Comparison of ENCODE assay signal across 15 cellular contexts in the genomic region with DNA sequence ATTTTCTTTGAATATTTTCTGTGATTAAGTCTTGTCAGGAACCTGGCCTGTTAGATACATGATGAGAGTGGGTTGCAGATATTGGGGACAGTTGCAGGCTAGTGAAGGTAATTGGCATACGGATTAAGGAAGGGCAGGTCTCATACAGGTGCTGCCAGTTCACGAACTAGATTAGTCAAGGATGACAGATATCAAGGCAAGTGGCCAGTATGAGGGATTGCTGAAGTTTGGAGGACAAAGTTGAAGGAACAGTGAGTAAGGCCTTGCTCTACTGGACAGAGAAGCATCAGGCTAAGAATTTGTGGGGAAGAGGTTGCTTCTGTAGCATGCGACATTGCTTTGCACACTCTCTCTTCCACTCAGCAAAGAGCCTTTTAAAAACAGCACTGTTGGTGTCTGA. TPM values are rescaled to one million over a fixed set of nuclear protein-coding genes. Genes with fewer than 3 reads are reported as not detected.
A peak's percentile ranks its signal among the peaks of the same experiment; 100 is the strongest.
DNase-seq lines count a peak whose midpoint lies in the region; ATAC-seq and TF ChIP-seq lines count a peak whose summit lies in the region.
"Had no signal": no experiment of that assay in that cellular context is flagged by ENCODE, and none has a peak within 500 bp of the region (broad histone marks: within the 10 kb centered on the region; RNA-seq: fewer than 3 reads in every experiment).

No MANE protein-coding gene starts in this region.

- POLR2A ChIA-PET in PC-3 (lab: Charles Lee; ENCODE audit: unreplicated experiment): no interaction called here

- no peak overlapping the region for H3K18ac ChIP-seq in mesenchymal stem cell (ENCODE audit: low read depth in 1 of 2, low read length in 2 of 2)

- TF ChIP-seq POLR2A in erythroblast (IDR thresholded peaks at IDR 0.05; ENCODE audit: low read length): no peak

- H3K36me3 ChIP-seq in PC-3 (ENCODE audit: low read depth, low read length): no peaks in the 10 kb centered on the region
- H3K36me3 ChIP-seq in WERI-Rb-1: no peaks in the 10 kb centered on the region
- H3K36me3 ChIP-seq in mesenchymal stem cell (ENCODE audit: control insufficient read depth in 1 of 2, insufficient read depth in 2 of 2, low read depth in 1 of 2, low read length in 2 of 2): no peaks in the 10 kb centered on the region

- H3K79me2 ChIP-seq in PC-3 (ENCODE audit: low read length): no peaks in the 10 kb centered on the region

- no peak overlapping the region for H4K8ac ChIP-seq in mesenchymal stem cell (ENCODE audit: low read length)

- intact Hi-C loops in PC-3 (cut with micrococcal nuclease): no loop called here

- H3K14ac ChIP-seq in mesenchymal stem cell (ENCODE audit: low read length in 2 of 2): no peak overlapping the region

- no peak overlapping the region for H3K4me2 ChIP-seq in PC-3 (ENCODE audit: low read length)
- H3K4me2 ChIP-seq in mesenchymal stem cell (ENCODE audit: low read length, poor library complexity, severe bottlenecking): no peak overlapping the region

- H4K20me1 ChIP-seq in PC-3 (ENCODE audit: low read length): no peaks in the 10 kb centered on the region

- no peaks in the 10 kb centered on the region for H3K9me2 ChIP-seq in PC-3 (replicated peaks; ENCODE audit: low read length)

- H3K27me3 ChIP-seq in PC-3 (ENCODE audit: low read length) (no peaks in the 10 kb centered on the region), WERI-Rb-1 (ENCODE audit: insufficient read depth, low read depth, severe bottlenecking) (no peaks in the 10 kb centered on the region), mesenchymal stem cell (ENCODE audit: control insufficient read depth in 1 of 2, insufficient read depth in 1 of 2, low read length in 2 of 2) (peaks cover 0 to 4% of the 10 kb centered on the region in 2 experiments)

- H3K9me3 ChIP-seq in PC-3 (ENCODE audit: low read length) (no peaks in the 10 kb centered on the region), WERI-Rb-1 (ENCODE audit: severe bottlenecking) (peaks cover 4% of the 10 kb centered on the region), mesenchymal stem cell (ENCODE audit: control insufficient read depth, low read length) (no peaks in the 10 kb centered on the region)

- no peak overlapping the region for H2AFZ ChIP-seq in PC-3 (ENCODE audit: low read length)
- no peak overlapping the region for H2AFZ ChIP-seq in mesenchymal stem cell (ENCODE audit: low read depth, low read length)
- H2AFZ ChIP-seq: GM23248 had no signal

- no peak overlapping the region for H2BK15ac ChIP-seq in mesenchymal stem cell (ENCODE audit: low read depth, poor library complexity, severe bottlenecking)

- WGBS in mesenchymal stem cell: 80% methylated on average over 2 of the region's 3 CpGs

- no peak overlapping the region for H2BK5ac ChIP-seq in mesenchymal stem cell (ENCODE audit: low read depth, low read length, poor library complexity, severe bottlenecking)

- no peak overlapping the region for H2AK5ac ChIP-seq in mesenchymal stem cell (ENCODE audit: low read length, severe bottlenecking)

- peak; percentile 64 for ATAC-seq in PC-3

- peak; percentile 58 for DNase-seq in PC-3
- DNase-seq in WERI-Rb-1: peak; percentile 44
- DNase-seq in erythroblast (lab: John Stamatoyannopoulos, UW): peak; percentile 24 to 26
- DNase-seq in dedifferentiated amniotic fluid mesenchymal stem cell (ENCODE audit: extremely low spot score): no peak
- DNase-seq in NCI-H2196 treated with DMSO at 0.1 percent for 48 hours (lab: John Stamatoyannopoulos, UW; ENCODE audit: unreplicated experiment): no peak
- DNase-seq in mesenchymal stem cell: no peak
- DNase-seq: C1 segment of cervical spinal cord; Calu3; CD4-positive, alpha-beta memory T cell; COR-L47; DMS153; DND-41; GM23248; H7; HCEC 1CT had no signal

- H3K23ac ChIP-seq in mesenchymal stem cell (ENCODE audit: low read length in 2 of 2): no peak overlapping the region

- H2BK12ac ChIP-seq in mesenchymal stem cell (ENCODE audit: low read length in 2 of 2): no peak overlapping the region

- no peak overlapping the region for H3K9ac ChIP-seq in PC-3 (ENCODE audit: low read length)
- no peak overlapping the region for H3K9ac ChIP-seq in mesenchymal stem cell (ENCODE audit: low read length)
- H3K9ac ChIP-seq: GM23248 had no signal

- H3F3A ChIP-seq in PC-3 (ENCODE audit: low read length, unreplicated experiment): no peaks in the 10 kb centered on the region

- no peak overlapping the region for H4K91ac ChIP-seq in mesenchymal stem cell (ENCODE audit: low read length)

- TF ChIP-seq CTCF in PC-3 (conservative IDR thresholded peaks at IDR 0.05; ENCODE audit: low read depth, low read length) (no peak), WERI-Rb-1 (IDR thresholded peaks at IDR 0.05; ENCODE audit: low read depth, low read length) (no peak)

- CTCF ChIA-PET in PC-3 (lab: Charles Lee): no interaction called here

- H3K4me3 ChIP-seq in PC-3 (ENCODE audit: low read length) (no peak overlapping the region), WERI-Rb-1 (ENCODE audit: low read depth, low read length) (no peak overlapping the region), mesenchymal stem cell (ENCODE audit: insufficient read depth in 1 of 2, low read depth in 1 of 2, low read length in 2 of 2) (no peak overlapping the region)
- H3K4me3 ChIP-seq: GM23248 had no signal

- no peaks in the 10 kb centered on the region for H3K79me1 ChIP-seq in mesenchymal stem cell (replicated peaks; ENCODE audit: low read length, poor library complexity, severe bottlenecking)

- BruUV-seq in PC-3 (replicated peaks; lab: Mats Ljungman, UMichigan): no TSS peak

- no peak overlapping the region for H2BK120ac ChIP-seq in mesenchymal stem cell (ENCODE audit: low read depth, low read length)

- H3K27ac ChIP-seq in PC-3 (ENCODE audit: low read length): no peak overlapping the region
- no peak overlapping the region for H3K27ac ChIP-seq in WERI-Rb-1
- H3K27ac ChIP-seq in mesenchymal stem cell (ENCODE audit: low read length, poor library complexity, severe bottlenecking): no peak overlapping the region
- H3K27ac ChIP-seq: GM23248 had no signal

- H3K4me1 ChIP-seq in PC-3 (ENCODE audit: insufficient read depth, low read length): peaks cover 12% of the 10 kb centered on the region
- no peaks in the 10 kb centered on the region for H3K4me1 ChIP-seq in mesenchymal stem cell (ENCODE audit: control insufficient read depth, insufficient read depth, low read depth, low read length)

- no peak overlapping the region for H3K4ac ChIP-seq in mesenchymal stem cell (ENCODE audit: low read depth in 1 of 2, low read length in 2 of 2)

RNA-seq across cellular contexts. Expression of a gene that starts 12.8 kb away (rescaled TPM):
- total RNA-seq in PC-3 (2014; rRNA removed): 7.5 and 8.2 TPM in 2 replicates
- 15.8 TPM for polyA plus RNA-seq in mesenchymal stem cell (2013, experiment 1 of 2)
- 15.6 TPM for polyA plus RNA-seq in mesenchymal stem cell (2013, experiment 2 of 2)

Comparison
In these comparisons a context has a peak if more than half of its experiments do, and no peak if none do; other contexts are left out.
1. DNase-seq: peak in PC-3 (single experiment), WERI-Rb-1 (single experiment) and erythroblast (2 of 2); none in dedifferentiated amniotic fluid mesenchymal stem cell (single experiment), NCI-H2196 treated with DMSO at 0.1 percent for 48 hours (single experiment) and mesenchymal stem cell (single experiment).